In genomic region chr6:33683576-33684427, GRCh38 we compare ENCODE assay signal across 16 cellular contexts. TPM values are rescaled to one million over a fixed set of nuclear protein-coding genes. Genes with fewer than 3 reads are reported as not detected.
DNase-seq lines count a peak whose midpoint lies in the region; ATAC-seq and TF ChIP-seq lines count a peak whose summit lies in the region.
"Had no signal": no experiment of that assay in that cellular context is flagged by ENCODE, and none has a peak within 500 bp of the region (broad histone marks: within the 10 kb centered on the region; RNA-seq: fewer than 3 reads in every experiment).

No MANE protein-coding gene starts in this region.

- no peak overlapping the region for H2BK12ac ChIP-seq in mesenchymal stem cell (ENCODE audit: low read length in 2 of 2)

- no peak overlapping the region for H3K4me2 ChIP-seq in osteoblast (ENCODE audit: insufficient read depth, low read length)
- no peak overlapping the region for H3K4me2 ChIP-seq in mesenchymal stem cell (ENCODE audit: low read length, poor library complexity, severe bottlenecking)

- peak overlapping the region; percentile 79 for H3K27ac Mint-ChIP-seq in activated CD4-positive, alpha-beta T cell treated with anti-CD3 and anti-CD28 coated beads for 36 hours
- peak overlapping the region in 7 of 8 donors; percentile 63 to 90 (median 75) for H3K27ac Mint-ChIP-seq in CD8-positive, alpha-beta memory T cell
- peak overlapping the region; percentile 81 for H3K27ac Mint-ChIP-seq in activated naive CD8-positive, alpha-beta T cell
- H3K27ac Mint-ChIP-seq: CD14-positive monocyte had no signal

- no peaks in the 10 kb centered on the region for H3K27me3 ChIP-seq in CD8-positive, alpha-beta memory T cell (ENCODE audit: insufficient read depth, low read length, poor library complexity, severe bottlenecking)
- no peaks in the 10 kb centered on the region for H3K27me3 ChIP-seq in osteoblast (ENCODE audit: insufficient read depth, low read length)
- no peaks in the 10 kb centered on the region for H3K27me3 ChIP-seq in mesenchymal stem cell (ENCODE audit: control insufficient read depth in 1 of 2, insufficient read depth in 1 of 2, low read length in 2 of 2)
- H3K27me3 ChIP-seq in effector memory CD4-positive, alpha-beta T cell (replicated peaks; ENCODE audit: control insufficient read depth, insufficient read depth, low read length, poor library complexity, severe bottlenecking): no peaks in the 10 kb centered on the region
- H3K27me3 ChIP-seq: breast epithelium, gastrocnemius medialis, Peyer's patch had no signal

- DNase-seq in activated CD4-positive, alpha-beta T cell treated with anti-CD3 and anti-CD28 coated beads for 36 hours: no peak
- DNase-seq in activated CD4-positive, alpha-beta T cell treated with anti-CD3 and anti-CD28 coated beads for 48 hours: no peak
- DNase-seq in CD8-positive, alpha-beta memory T cell: no peak
- DNase-seq in osteoblast (ENCODE audit: insufficient read length, low spot score, missing footprints): peak; percentile 83
- DNase-seq in mucosa of gallbladder (ENCODE audit: low spot score): no peak
- DNase-seq in mesenchymal stem cell: no peak
- no peak for DNase-seq in effector memory CD4-positive, alpha-beta T cell
- DNase-seq: dermis blood vessel endothelial cell, DMS79, gastrocnemius medialis, NCI-H774, Peyer's patch, trophoblast cell had no signal

- no peak overlapping the region for H3K23ac ChIP-seq in mesenchymal stem cell (ENCODE audit: low read length in 2 of 2)

- H3K4me1 Mint-ChIP-seq in activated CD4-positive, alpha-beta T cell treated with anti-CD3 and anti-CD28 coated beads for 36 hours: peaks cover 17% of the 10 kb centered on the region
- peaks cover 0 to 13% (median 11%) of the 10 kb centered on the region in 3 donors for H3K4me1 Mint-ChIP-seq in CD8-positive, alpha-beta memory T cell
- H3K4me1 Mint-ChIP-seq in activated naive CD8-positive, alpha-beta T cell (ENCODE audit: low read depth): peaks cover 12% of the 10 kb centered on the region
- H3K4me1 Mint-ChIP-seq: CD14-positive monocyte had no signal

- H2BK15ac ChIP-seq in mesenchymal stem cell (ENCODE audit: low read depth, poor library complexity, severe bottlenecking): no peak overlapping the region

- CTCF ChIA-PET in activated CD4-positive, alpha-beta T cell treated with anti-CD3 and anti-CD28 coated beads for 36 hours (lab: Charles Lee): interaction anchor here (1.1 to 2.7 kb wide), 4 partner anchors 17 to 214 kb away, joined by 3 to 7 read pairs (median 5); no protein-coding TSS in a partner anchor
- CTCF ChIA-PET in CD8-positive, alpha-beta memory T cell (lab: Charles Lee): interaction anchor here (1.5 kb wide), 1 partner anchor 17 kb away, joined by 4 read pairs; no protein-coding TSS in a partner anchor

- no peaks in the 10 kb centered on the region for H3K9me3 ChIP-seq in CD8-positive, alpha-beta memory T cell (ENCODE audit: low read length)
- H3K9me3 ChIP-seq in osteoblast (ENCODE audit: low read depth, low read length) (no peaks in the 10 kb centered on the region), mesenchymal stem cell (ENCODE audit: control insufficient read depth, low read length) (no peaks in the 10 kb centered on the region)
- H3K9me3 ChIP-seq in effector memory CD4-positive, alpha-beta T cell (ENCODE audit: control insufficient read depth, low read length): no peaks in the 10 kb centered on the region
- H3K9me3 ChIP-seq: breast epithelium, gastrocnemius medialis, Peyer's patch had no signal

- H2AFZ ChIP-seq in osteoblast (ENCODE audit: low read length) (no peak overlapping the region), mesenchymal stem cell (ENCODE audit: low read depth, low read length) (no peak overlapping the region)

- H3K18ac ChIP-seq in mesenchymal stem cell (ENCODE audit: low read depth in 1 of 2, low read length in 2 of 2): no peak overlapping the region

- no peak overlapping the region for H3K14ac ChIP-seq in mesenchymal stem cell (ENCODE audit: low read length in 2 of 2)

- H4K20me1 ChIP-seq in osteoblast (ENCODE audit: insufficient read depth, low read length): no peaks in the 10 kb centered on the region

- H3K27me3 Mint-ChIP-seq in activated CD4-positive, alpha-beta T cell treated with anti-CD3 and anti-CD28 coated beads for 36 hours: no peaks in the 10 kb centered on the region
- H3K27me3 Mint-ChIP-seq in CD8-positive, alpha-beta memory T cell: no peaks in the 10 kb centered on the region
- H3K27me3 Mint-ChIP-seq in activated naive CD8-positive, alpha-beta T cell: no peaks in the 10 kb centered on the region

- no peak overlapping the region for H4K91ac ChIP-seq in mesenchymal stem cell (ENCODE audit: low read length)

- H2AK5ac ChIP-seq in mesenchymal stem cell (ENCODE audit: low read length, severe bottlenecking): no peak overlapping the region

- H3K4me3 ChIP-seq in CD8-positive, alpha-beta memory T cell (ENCODE audit: low read length): no peak overlapping the region
- H3K4me3 ChIP-seq in osteoblast (ENCODE audit: insufficient read depth, low read length) (no peak overlapping the region), mesenchymal stem cell (ENCODE audit: insufficient read depth in 1 of 2, low read depth in 1 of 2, low read length in 2 of 2) (no peak overlapping the region)
- H3K4me3 ChIP-seq in effector memory CD4-positive, alpha-beta T cell (ENCODE audit: insufficient read depth, low read depth, low read length, poor library complexity, severe bottlenecking): no peak overlapping the region
- H3K4me3 ChIP-seq: breast epithelium, gastrocnemius medialis, Peyer's patch had no signal

- H3K27ac ChIP-seq in CD8-positive, alpha-beta memory T cell (ENCODE audit: low read depth, low read length): no peak overlapping the region
- H3K27ac ChIP-seq in osteoblast (ENCODE audit: low read depth, low read length): no peak overlapping the region
- no peak overlapping the region for H3K27ac ChIP-seq in mesenchymal stem cell (ENCODE audit: low read length, poor library complexity, severe bottlenecking)
- H3K27ac ChIP-seq in effector memory CD4-positive, alpha-beta T cell (ENCODE audit: insufficient read depth, low read length, poor library complexity, severe bottlenecking): no peak overlapping the region
- H3K27ac ChIP-seq: breast epithelium, gastrocnemius medialis, Peyer's patch had no signal

- H3K4ac ChIP-seq in mesenchymal stem cell (ENCODE audit: low read depth in 1 of 2, low read length in 2 of 2): no peak overlapping the region

- no peak overlapping the region for H2BK120ac ChIP-seq in mesenchymal stem cell (ENCODE audit: low read depth, low read length)

- no peak overlapping the region for H3K9ac ChIP-seq in mesenchymal stem cell (ENCODE audit: low read length)

- no peaks in the 10 kb centered on the region for H3K79me2 ChIP-seq in osteoblast (ENCODE audit: insufficient read depth, low read length)

- no peak overlapping the region for H2BK5ac ChIP-seq in mesenchymal stem cell (ENCODE audit: low read depth, low read length, poor library complexity, severe bottlenecking)

- 93% methylated on average over 18 of the region's 19 CpGs for WGBS in mesenchymal stem cell

- H3K9me3 Mint-ChIP-seq in activated CD4-positive, alpha-beta T cell treated with anti-CD3 and anti-CD28 coated beads for 36 hours (ENCODE audit: low read depth): no peaks in the 10 kb centered on the region
- no peaks in the 10 kb centered on the region for H3K9me3 Mint-ChIP-seq in CD8-positive, alpha-beta memory T cell
- H3K9me3 Mint-ChIP-seq in activated naive CD8-positive, alpha-beta T cell (ENCODE audit: low read depth): no peaks in the 10 kb centered on the region

- POLR2A ChIA-PET in activated CD4-positive, alpha-beta T cell treated with anti-CD3 and anti-CD28 coated beads for 36 hours (lab: Charles Lee): interaction anchor here (0.6 to 1.4 kb wide), 2 partner anchors 12 to 13 kb away, joined by 3 read pairs; no protein-coding TSS in a partner anchor
- POLR2A ChIA-PET in CD8-positive, alpha-beta memory T cell (lab: Charles Lee): interaction anchor here (0.5 kb wide), 1 partner anchor 66 kb away, joined by 3 read pairs; no protein-coding TSS in a partner anchor

- H3K36me3 ChIP-seq in CD8-positive, alpha-beta memory T cell (ENCODE audit: insufficient read depth, low read length): peaks cover 37% of the 10 kb centered on the region
- H3K36me3 ChIP-seq in osteoblast (ENCODE audit: insufficient read depth, low read length) (peaks cover 33% of the 10 kb centered on the region), mesenchymal stem cell (ENCODE audit: control insufficient read depth in 1 of 2, insufficient read depth in 2 of 2, low read depth in 1 of 2, low read length in 2 of 2) (peaks cover 90 to 96% of the 10 kb centered on the region in 2 experiments)
- peaks cover 83% of the 10 kb centered on the region for H3K36me3 ChIP-seq in effector memory CD4-positive, alpha-beta T cell (ENCODE audit: control insufficient read depth, insufficient read depth, low read length)
- H3K36me3 ChIP-seq: gastrocnemius medialis had no signal

- no peak overlapping the region for H4K8ac ChIP-seq in mesenchymal stem cell (ENCODE audit: low read length)

- TF ChIP-seq CTCF in osteoblast (IDR thresholded peaks at IDR 0.05; ENCODE audit: extremely low read depth, low read depth, low read length): no peak

- no peak overlapping the region for H3K4me3 Mint-ChIP-seq in activated CD4-positive, alpha-beta T cell treated with anti-CD3 and anti-CD28 coated beads for 36 hours
- peak overlapping the region in 2 of 7 donors; percentile 45 to 54 for H3K4me3 Mint-ChIP-seq in CD8-positive, alpha-beta memory T cell
- no peak overlapping the region for H3K4me3 Mint-ChIP-seq in activated naive CD8-positive, alpha-beta T cell
- H3K4me3 Mint-ChIP-seq: CD14-positive monocyte had no signal

- H3K36me3 Mint-ChIP-seq in activated CD4-positive, alpha-beta T cell treated with anti-CD3 and anti-CD28 coated beads for 36 hours (ENCODE audit: low read depth): peaks cover 61% of the 10 kb centered on the region
- H3K36me3 Mint-ChIP-seq in CD8-positive, alpha-beta memory T cell: peaks cover 6 to 95% (median 15%) of the 10 kb centered on the region in 3 donors
- peaks cover 5% of the 10 kb centered on the region for H3K36me3 Mint-ChIP-seq in activated naive CD8-positive, alpha-beta T cell

- peak; percentile 58 for ATAC-seq in activated CD4-positive, alpha-beta T cell treated with anti-CD3 and anti-CD28 coated beads for 36 hours
- ATAC-seq: gastrocnemius medialis had no signal

- intact Hi-C loops in activated CD4-positive, alpha-beta T cell treated with anti-CD3 and anti-CD28 coated beads for 36 hours (cut with DNase I, micrococcal nuclease): no loop called here

- H3K4me1 ChIP-seq in CD8-positive, alpha-beta memory T cell (ENCODE audit: insufficient read depth, low read length): peaks cover 12% of the 10 kb centered on the region
- no peaks in the 10 kb centered on the region for H3K4me1 ChIP-seq in osteoblast (ENCODE audit: insufficient read depth, low read length)
- peaks cover 4% of the 10 kb centered on the region for H3K4me1 ChIP-seq in mesenchymal stem cell (ENCODE audit: control insufficient read depth, insufficient read depth, low read depth, low read length)
- peaks cover 18% of the 10 kb centered on the region for H3K4me1 ChIP-seq in effector memory CD4-positive, alpha-beta T cell (ENCODE audit: control insufficient read depth, insufficient read depth, low read length, poor library complexity, severe bottlenecking)
- H3K4me1 ChIP-seq: breast epithelium, gastrocnemius medialis, Peyer's patch had no signal

- H3K79me1 ChIP-seq in mesenchymal stem cell (replicated peaks; ENCODE audit: low read length, poor library complexity, severe bottlenecking): no peaks in the 10 kb centered on the region

RNA-seq across cellular contexts. Expression of gene UQCC2, which starts 27.7 kb away (rescaled TPM):
- total RNA-seq in activated CD4-positive, alpha-beta T cell treated with anti-CD3 and anti-CD28 coated beads for 36 hours: 100 to 1,000 TPM; 141 to 147 TPM
- 100 to 1,000 TPM; 150 to 157 TPM for total RNA-seq in CD8-positive, alpha-beta memory T cell
- polyA plus RNA-seq in CD8-positive, alpha-beta memory T cell: 46.7 TPM
- total RNA-seq in osteoblast: 15.2 and 20.0 TPM in 2 replicates
- total RNA-seq in mucosa of gallbladder: 44.3 TPM
- polyA plus RNA-seq in mesenchymal stem cell (2013, experiment 1 of 2): 101 TPM
- polyA plus RNA-seq in mesenchymal stem cell (2013, experiment 2 of 2): 111 TPM
